15 cellular contexts compared by ENCODE assay signal in the genomic region with DNA sequence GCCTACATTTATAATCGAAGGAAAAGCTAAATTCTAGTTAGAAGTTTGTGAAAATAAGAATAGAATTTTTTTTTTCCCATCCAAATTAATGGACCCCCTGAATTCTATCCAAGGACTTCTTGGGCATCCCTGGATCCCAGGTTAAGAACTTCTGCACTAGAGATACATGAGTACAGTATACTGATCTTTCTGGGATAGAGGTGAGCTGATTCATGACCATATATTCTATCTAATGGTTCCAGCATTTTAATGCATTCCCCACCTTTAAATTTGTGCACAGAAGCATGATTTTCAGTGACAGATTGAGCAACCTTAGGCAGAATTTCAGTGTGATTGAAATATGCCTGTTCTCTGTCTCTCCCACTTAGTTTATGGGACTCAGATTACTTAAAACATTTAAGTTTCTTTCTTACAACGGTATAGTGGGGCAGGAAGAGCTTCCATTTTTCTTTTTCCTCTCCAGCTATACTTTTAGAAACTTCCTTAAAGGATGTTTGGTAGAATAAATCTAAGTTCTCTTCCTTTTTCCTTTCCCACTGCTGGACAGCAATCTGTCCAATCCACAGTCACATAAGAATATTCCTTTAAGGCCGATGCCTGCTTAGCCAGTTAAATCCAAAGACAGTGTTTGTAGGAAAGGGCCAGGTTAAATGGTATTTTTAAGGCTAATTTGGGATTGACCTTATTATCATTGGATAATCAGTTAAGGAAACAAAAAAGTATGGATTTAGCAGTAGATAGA. TPM values are rescaled to one million over a fixed set of nuclear protein-coding genes. Genes with fewer than 3 reads are reported as not detected.
DNase-seq lines count a peak whose midpoint lies in the region; ATAC-seq and TF ChIP-seq lines count a peak whose summit lies in the region.
"Had no signal": no experiment of that assay in that cellular context is flagged by ENCODE, and none has a peak within 500 bp of the region (broad histone marks: within the 10 kb centered on the region; RNA-seq: fewer than 3 reads in every experiment).

No MANE protein-coding gene starts in this region.

- H3K9me3 Mint-ChIP-seq in activated naive CD8-positive, alpha-beta T cell (ENCODE audit: low read depth), result no peaks in the 10 kb centered on the region
- no peaks in the 10 kb centered on the region for H3K9me3 Mint-ChIP-seq in activated naive CD8-positive, alpha-beta T cell treated with anti-CD3 and anti-CD28 coated beads for 36 hours
- no peaks in the 10 kb centered on the region for H3K9me3 Mint-ChIP-seq in type B pancreatic cell

- peak overlapping the region; percentile 5; the same call in 1 of the 2 replicates for H3K4me2 ChIP-seq in OCI-LY1 (ENCODE audit: low read length)

- H3K9me3 ChIP-seq in OCI-LY1 (ENCODE audit: low read length), result no peaks in the 10 kb centered on the region
- H3K9me3 ChIP-seq: thoracic aorta had no signal

- no peaks in the 10 kb centered on the region for H3F3A ChIP-seq in OCI-LY1 (ENCODE audit: insufficient read depth, low read length)

- peaks cover 49% of the 10 kb centered on the region for H3K4me1 ChIP-seq in OCI-LY1 (ENCODE audit: insufficient read depth, low read length, severe bottlenecking)

- H3K4me3 ChIP-seq in OCI-LY1 (ENCODE audit: low read depth, low read length, poor library complexity, severe bottlenecking), result no peak overlapping the region
- H3K4me3 ChIP-seq in fibroblast of the aortic adventitia (ENCODE audit: low read depth, low read length), result peak overlapping the region; percentile 11
- H3K4me3 ChIP-seq: thoracic aorta had no signal

- no peaks in the 10 kb centered on the region for H3K27me3 ChIP-seq in OCI-LY1 (ENCODE audit: insufficient read depth, low read length)

- peaks cover 82% of the 10 kb centered on the region for H3K79me2 ChIP-seq in OCI-LY1 (ENCODE audit: insufficient read depth, low read length)

- H4K20me1 ChIP-seq in OCI-LY1 (ENCODE audit: insufficient read depth, low read length), result peaks cover 8% of the 10 kb centered on the region

- DNase-seq in activated naive CD8-positive, alpha-beta T cell treated with anti-CD3 and anti-CD28 coated beads for 36 hours, result no peak
- DNase-seq in fibroblast of the aortic adventitia (ENCODE audit: low read depth), result no peak
- no peak for DNase-seq in type B pancreatic cell (ENCODE audit: extremely low spot score, unreplicated experiment)
- no peak for DNase-seq in NOMO-1 (lab: John Stamatoyannopoulos, UW; ENCODE audit: unreplicated experiment in 2 of 2)
- DNase-seq in GF-D8 (lab: John Stamatoyannopoulos, UW), result no peak
- DNase-seq: activated CD4-positive, CD25-positive, alpha-beta regulatory T cell; activated T-cell treated with anti-CD3 and anti-CD28 coated beads, Interleukin-2, amount 50 U/mL, for 1 hour; effector CD4-positive, alpha-beta T cell; midbrain; OCI-M1; posterior cingulate gyrus had no signal

- peaks cover 94% of the 10 kb centered on the region for H3K36me3 ChIP-seq in OCI-LY1 (ENCODE audit: insufficient read depth, low read length)

- no peak for ATAC-seq in HG02610 (IDR thresholded peaks at IDR 0.05; ENCODE audit: unreplicated experiment)

- peak overlapping the region; percentile 3 for H3K4me3 Mint-ChIP-seq in activated naive CD8-positive, alpha-beta T cell
- no peak overlapping the region for H3K4me3 Mint-ChIP-seq in activated naive CD8-positive, alpha-beta T cell treated with anti-CD3 and anti-CD28 coated beads for 36 hours
- peak overlapping the region; percentile 2 for H3K4me3 Mint-ChIP-seq in type B pancreatic cell

- peaks cover 6% of the 10 kb centered on the region for H3K36me3 Mint-ChIP-seq in activated naive CD8-positive, alpha-beta T cell
- H3K36me3 Mint-ChIP-seq in activated naive CD8-positive, alpha-beta T cell treated with anti-CD3 and anti-CD28 coated beads for 36 hours, result peaks cover 44% of the 10 kb centered on the region
- H3K36me3 Mint-ChIP-seq in type B pancreatic cell, result peaks cover 39% of the 10 kb centered on the region

- no peaks in the 10 kb centered on the region for H3K27me3 Mint-ChIP-seq in activated naive CD8-positive, alpha-beta T cell
- H3K27me3 Mint-ChIP-seq in activated naive CD8-positive, alpha-beta T cell treated with anti-CD3 and anti-CD28 coated beads for 36 hours, result no peaks in the 10 kb centered on the region
- H3K27me3 Mint-ChIP-seq in type B pancreatic cell, result no peaks in the 10 kb centered on the region

- H3K4me1 Mint-ChIP-seq in activated naive CD8-positive, alpha-beta T cell (ENCODE audit: low read depth), result peaks cover 47% of the 10 kb centered on the region
- peaks cover 48% of the 10 kb centered on the region for H3K4me1 Mint-ChIP-seq in activated naive CD8-positive, alpha-beta T cell treated with anti-CD3 and anti-CD28 coated beads for 36 hours
- H3K4me1 Mint-ChIP-seq in type B pancreatic cell (ENCODE audit: unreplicated experiment), result peaks cover 19% of the 10 kb centered on the region

- no peak overlapping the region for H3K27ac ChIP-seq in OCI-LY1 (ENCODE audit: low read depth, low read length, poor library complexity, severe bottlenecking)
- H3K27ac ChIP-seq: thoracic aorta had no signal

- no peak for TF ChIP-seq CTCF in OCI-LY1 (IDR thresholded peaks at IDR 0.05; ENCODE audit: low read length)
- TF ChIP-seq CTCF in fibroblast of the aortic adventitia (IDR thresholded peaks at IDR 0.05; ENCODE audit: insufficient read depth, low read length), result no peak
- no peak for TF ChIP-seq CTCF in type B pancreatic cell (conservative IDR thresholded peaks at IDR 0.05)

- no peak overlapping the region for H2AFZ ChIP-seq in OCI-LY1 (ENCODE audit: low read length)

- H3K27ac Mint-ChIP-seq in activated naive CD8-positive, alpha-beta T cell, result peak overlapping the region; percentile 35
- no peak overlapping the region for H3K27ac Mint-ChIP-seq in activated naive CD8-positive, alpha-beta T cell treated with anti-CD3 and anti-CD28 coated beads for 36 hours
- peak overlapping the region; percentile 25 for H3K27ac Mint-ChIP-seq in type B pancreatic cell

- H3K9me2 ChIP-seq in OCI-LY1 (ENCODE audit: low read depth, low read length), result no peaks in the 10 kb centered on the region

- no peak overlapping the region; the same call in 1 of the 2 replicates for H3K9ac ChIP-seq in OCI-LY1 (ENCODE audit: low read length)

RNA-seq across cellular contexts. Expression of a gene that starts 6.7 kb away (rescaled TPM):
- total RNA-seq in activated naive CD8-positive, alpha-beta T cell treated with anti-CD3 and anti-CD28 coated beads for 36 hours, result 100 to 1,000 TPM; 152 to 158 TPM
- 241 and 733 TPM in 2 replicates for total RNA-seq in fibroblast of the aortic adventitia (ENCODE audit: low replicate concordance)
- 162 and 299 TPM in 2 replicates for total RNA-seq in type B pancreatic cell (ENCODE audit: low replicate concordance)
